In genomic region chr17:59427425-59427921, GRCh38 we compare ENCODE assay signal across 1 cellular context.
TF ChIP-seq lines count a peak whose summit lies in the region.

No MANE protein-coding gene starts in this region.

TF ChIP-seq in liver, 16 proteins besides CTCF, POLR2A, EP300 and RAD21 (continued from another document):
- TF ChIP-seq SP1 (IDR thresholded peaks at IDR 0.05) (no peak), EGR1 (IDR thresholded peaks at IDR 0.05; ENCODE audit: low read depth in 2 of 2) (no peak), HNF4G (IDR thresholded peaks at IDR 0.05) (no peak)
